Comparison of ENCODE assay signal across 8 cellular contexts in the genomic region with DNA sequence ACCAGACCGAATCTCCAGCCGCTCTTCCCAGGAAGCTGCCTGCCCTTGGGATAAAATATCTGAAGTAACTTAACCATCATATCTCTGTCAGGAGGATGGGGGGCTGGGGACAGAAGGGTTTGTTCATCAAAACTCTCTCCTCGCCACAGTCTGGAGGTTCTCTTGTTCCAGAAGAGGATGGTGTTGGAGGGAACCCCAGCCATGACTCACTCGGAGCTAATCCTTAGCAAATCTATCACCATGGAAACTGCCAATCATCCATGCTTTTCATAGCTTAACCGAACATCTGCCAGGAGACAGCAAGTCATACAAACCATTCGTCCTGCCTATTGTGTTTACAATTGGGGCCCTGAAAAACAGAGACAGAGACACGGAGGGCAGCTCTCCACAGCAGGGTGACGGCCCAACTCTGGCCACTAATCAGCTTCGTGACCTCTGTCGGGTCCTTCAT.
A peak's percentile ranks its signal among the peaks of the same experiment; 100 is the strongest.
DNase-seq lines count a peak whose midpoint lies in the region; ATAC-seq and TF ChIP-seq lines count a peak whose summit lies in the region.

No MANE protein-coding gene starts in this region.

- POLR2A ChIA-PET in CD4-positive, alpha-beta T cell (lab: Charles Lee): no interaction called here

- CTCF ChIA-PET in CD4-positive, alpha-beta T cell (lab: Charles Lee): no interaction called here

- H3K36me3 Mint-ChIP-seq in CD4-positive, alpha-beta T cell (ENCODE audit: low read depth): no peaks in the 10 kb centered on the region

- H3K4me3 ChIP-seq in AG09309 (ENCODE audit: control insufficient read depth, low read depth, low read length) (no peak overlapping the region), MG63 (no peak overlapping the region), uterus (no peak overlapping the region)

- H3K4me1 Mint-ChIP-seq in CD4-positive, alpha-beta T cell (ENCODE audit: low read depth): peaks cover 13% of the 10 kb centered on the region

- no peaks in the 10 kb centered on the region for H3K4me1 ChIP-seq in uterus

- no peak for TF ChIP-seq POLR2A in uterus (IDR thresholded peaks at IDR 0.05)

- no peaks in the 10 kb centered on the region for H3K27me3 Mint-ChIP-seq in CD4-positive, alpha-beta T cell

- DNase-seq in AG09309 (ENCODE audit: low read depth) (peak; percentile 98), MG63 (peak; percentile 98), uterus (peak; percentile 68 to 74), NK-92 (lab: John Stamatoyannopoulos, UW; ENCODE audit: unreplicated experiment) (no peak), NCI-H2029 treated with DMSO at 0.1 percent for 48 hours (lab: John Stamatoyannopoulos, UW) (no peak)
- DNase-seq in CD4-positive, alpha-beta T cell: no peak

- no peak overlapping the region for H3K27ac Mint-ChIP-seq in CD4-positive, alpha-beta T cell

- H3K9me3 ChIP-seq in MG63 (no peaks in the 10 kb centered on the region), uterus (no peaks in the 10 kb centered on the region)
- H3K9me3 ChIP-seq in CD4-positive, alpha-beta T cell (ENCODE audit: control insufficient read depth, low read length): no peaks in the 10 kb centered on the region

- no peaks in the 10 kb centered on the region for H3K9me3 Mint-ChIP-seq in CD4-positive, alpha-beta T cell

- TF ChIP-seq CTCF in AG09309 (IDR thresholded peaks at IDR 0.05; ENCODE audit: control insufficient read depth, insufficient read depth, low read depth, low read length, missing control alignments) (no peak), uterus (IDR thresholded peaks at IDR 0.05) (no peak)
- no peak for TF ChIP-seq CTCF in CD4-positive, alpha-beta T cell (IDR thresholded peaks at IDR 0.05)

- peak overlapping the region; percentile 91 for H3K27ac ChIP-seq in angular gyrus (ENCODE audit: low read depth, low read length)
- H3K27ac ChIP-seq in layer of hippocampus (ENCODE audit: low read depth, low read length): peak overlapping the region; percentile 30
- H3K27ac ChIP-seq in uterus: peak overlapping the region in 1 of 2 donors; percentile 49
- H3K27ac ChIP-seq in CD4-positive, alpha-beta T cell (ENCODE audit: low read depth, low read length): no peak overlapping the region

- no peak overlapping the region for H3K4me3 Mint-ChIP-seq in CD4-positive, alpha-beta T cell

- no peaks in the 10 kb centered on the region for H3K36me3 ChIP-seq in MG63
- no peaks in the 10 kb centered on the region for H3K36me3 ChIP-seq in uterus

- intact Hi-C loops in uterus (cut with DNase I; ENCODE audit: low total_unique reads): no loop called here
- intact Hi-C loops in CD4-positive, alpha-beta T cell (cut with DNase I, micrococcal nuclease): no loop called here

- H3K27me3 ChIP-seq in MG63 (no peaks in the 10 kb centered on the region), layer of hippocampus (ENCODE audit: control insufficient read depth, insufficient read depth, low read length) (no peaks in the 10 kb centered on the region), uterus (no peaks in the 10 kb centered on the region)
- no peaks in the 10 kb centered on the region for H3K27me3 ChIP-seq in CD4-positive, alpha-beta T cell (ENCODE audit: control insufficient read depth, insufficient read depth, low read length)

- ATAC-seq in CD4-positive, alpha-beta T cell (ENCODE audit: poor library complexity): no peak

Comparison
In these comparisons a context has a peak if more than half of its experiments do, and no peak if none do; other contexts are left out.
1. DNase-seq: peak in AG09309 (single experiment), MG63 (single experiment) and uterus (2 of 2); none in NK-92 (single experiment), CD4-positive, alpha-beta T cell (0 of 10) and NCI-H2029 treated with DMSO at 0.1 percent for 48 hours (single experiment).